Comparison of ENCODE assay signal across 32 cellular contexts in the genomic region with DNA sequence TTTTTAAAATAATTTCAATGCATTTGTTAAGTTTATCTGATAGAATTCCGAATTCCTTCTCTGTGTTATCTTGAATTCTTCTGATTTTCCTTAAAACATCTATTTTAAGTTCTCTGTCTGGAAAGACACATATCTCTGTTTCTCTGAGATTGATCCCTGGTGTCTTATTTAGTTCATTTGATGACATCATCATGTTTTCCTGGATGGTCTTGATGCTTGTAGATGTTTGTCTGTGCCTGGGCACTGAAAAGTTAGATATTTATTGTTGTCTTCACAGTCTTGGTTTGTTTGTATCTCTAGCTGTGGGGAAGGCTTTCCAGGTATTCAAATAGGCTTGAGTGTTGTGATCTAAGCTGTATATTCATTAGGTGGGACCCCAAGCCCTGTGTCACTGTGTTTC.
DNase-seq lines count a peak whose midpoint lies in the region; ATAC-seq, FAIRE-seq and TF ChIP-seq lines count a peak whose summit lies in the region.
"Had no signal": no experiment of that assay in that cellular context is flagged by ENCODE, and none has a peak within 500 bp of the region (broad histone marks: within the 10 kb centered on the region; RNA-seq: fewer than 3 reads in every experiment).

No MANE protein-coding gene starts in this region.

- TF ChIP-seq RAD21 in HepG2 (CRISPR knock-in tag; IDR thresholded peaks at IDR 0.05) = no peak
- TF ChIP-seq RAD21 in A549 (conservative IDR thresholded peaks at IDR 0.05 in 1 of 2, IDR thresholded peaks at IDR 0.05 in 1 of 2) = no peak

- H2AFZ ChIP-seq in HepG2 (ENCODE audit: low read length) = no peak overlapping the region

- H3K4me1 ChIP-seq in HepG2 (ENCODE audit: insufficient read depth, low read length) (no peaks in the 10 kb centered on the region), right lobe of liver (no peaks in the 10 kb centered on the region), A549 (no peaks in the 10 kb centered on the region), HEK293 (ENCODE audit: control insufficient read depth, insufficient read depth, low read length) (no peaks in the 10 kb centered on the region)
- H3K4me1 ChIP-seq: BE2C; BLaER1; BLaER1 treated with 17β-estradiol and CSF1 and Interleukin-3, amounts not matched to agents 10 nM and 100 nM; Caco-2 had no signal

- H3K4me3 ChIP-seq in HepG2 (replicated peaks in 1 of 3; ENCODE audit: insufficient read depth in 1 of 3, low read depth in 2 of 3, low read length in 3 of 3) (no peak overlapping the region), right lobe of liver (no peak overlapping the region), A549 (no peak overlapping the region), HEK293 (ENCODE audit: low read depth, low read length) (no peak overlapping the region)
- H3K4me3 ChIP-seq: BLaER1; BLaER1 treated with 17β-estradiol and CSF1 and Interleukin-3, amounts not matched to agents 10 nM and 100 nM had no signal

- no peak for TF ChIP-seq CTCF in HepG2 (CRISPR knock-in tag; IDR thresholded peaks at IDR 0.05)
- no peak for TF ChIP-seq CTCF in right lobe of liver (IDR thresholded peaks at IDR 0.05)
- no peak for TF ChIP-seq CTCF in A549 (IDR thresholded peaks at IDR 0.05)
- no peak for TF ChIP-seq CTCF in HEK293 (tag by site-specific recombination; IDR thresholded peaks at IDR 0.05)

- H3K9me3 ChIP-seq in HepG2 (ENCODE audit: low read length) (no peaks in the 10 kb centered on the region; the same call in 1 of the 2 replicates), right lobe of liver (no peaks in the 10 kb centered on the region), A549 (no peaks in the 10 kb centered on the region), HEK293 (ENCODE audit: control insufficient read depth, insufficient read depth, low read depth, low read length) (no peaks in the 10 kb centered on the region)
- H3K9me3 ChIP-seq: BE2C; BLaER1; BLaER1 treated with 17β-estradiol and CSF1 and Interleukin-3, amounts not matched to agents 10 nM and 100 nM; Caco-2 had no signal

- no peaks in the 10 kb centered on the region for H3K79me2 ChIP-seq in HepG2 (ENCODE audit: insufficient read depth, low read length)

- no TSS peak for BruUV-seq in HepG2 (replicated peaks; lab: Mats Ljungman, UMichigan)

- H3K27me3 ChIP-seq in HepG2 (ENCODE audit: control insufficient read depth in 1 of 2, insufficient read depth in 2 of 2, low read length in 2 of 2) = no peaks in the 10 kb centered on the region
- no peaks in the 10 kb centered on the region for H3K27me3 ChIP-seq in right lobe of liver
- H3K27me3 ChIP-seq: BE2C had no signal

- intact Hi-C loops in HepG2 (cut with micrococcal nuclease; ENCODE audit: unreplicated experiment) = no loop called here
- intact Hi-C loops in right lobe of liver (cut with DNase I) = no loop called here

- no peaks in the 10 kb centered on the region for H4K20me1 ChIP-seq in HepG2 (ENCODE audit: insufficient read depth, low read length)
- H4K20me1 ChIP-seq: BLaER1; BLaER1 treated with 17β-estradiol and CSF1 and Interleukin-3, amounts not matched to agents 10 nM and 100 nM had no signal

- H3K36me3 ChIP-seq in HepG2 (replicated peaks in 1 of 2; ENCODE audit: control insufficient read depth in 1 of 2, insufficient read depth in 2 of 2, low read length in 2 of 2) = no peaks in the 10 kb centered on the region
- H3K36me3 ChIP-seq in right lobe of liver = no peaks in the 10 kb centered on the region
- H3K36me3 ChIP-seq in HEK293 (ENCODE audit: control insufficient read depth in 2 of 2, insufficient read depth in 1 of 2, low read length in 2 of 2) = no peaks in the 10 kb centered on the region
- H3K36me3 ChIP-seq: BE2C; BLaER1; BLaER1 treated with 17β-estradiol and CSF1 and Interleukin-3, amounts not matched to agents 10 nM and 100 nM had no signal

- no peak overlapping the region for H3K9ac ChIP-seq in HepG2 (ENCODE audit: insufficient read depth, low read depth, low read length)
- H3K9ac ChIP-seq: BLaER1; BLaER1 treated with 17β-estradiol and CSF1 and Interleukin-3, amounts not matched to agents 10 nM and 100 nM had no signal

- TF ChIP-seq POLR2A in HepG2 (IDR thresholded peaks at IDR 0.05; ENCODE audit: insufficient read depth in 1 of 2, low read depth in 2 of 2, low read length in 2 of 2) (no peak), right lobe of liver (IDR thresholded peaks at IDR 0.05) (no peak), A549 (IDR thresholded peaks at IDR 0.05; ENCODE audit: low read length) (no peak)

- in situ Hi-C loops in HepG2 (cut with HindIII; ENCODE audit: extremely low pct_ligation_motif_present, low pct_unique_long_range_greater_than_20kb) = no loop called here

- TF ChIP-seq EP300 in HepG2 (IDR thresholded peaks at IDR 0.05; ENCODE audit: low read depth in 2 of 2, low read length in 2 of 2) = no peak
- TF ChIP-seq EP300 in HepG2 (CRISPR knock-in tag; IDR thresholded peaks at IDR 0.05; ENCODE audit: borderline replicate concordance) = no peak
- no peak for TF ChIP-seq EP300 in A549 (IDR thresholded peaks at IDR 0.05)

- ATAC-seq in HepG2 (no peak), right lobe of liver (no peak), A549 (no peak)
- no peak for ATAC-seq in stimulated activated naive CD8-positive, alpha-beta T cell treated with anti-CD3 and anti-CD28 coated beads, Interleukin-15, Interleukin-2, amounts not matched to agents 100 U/mL and 50 U/mL, for 24 hours
- ATAC-seq: CD8-positive, alpha-beta T cell had no signal

- H3K4me2 ChIP-seq in HepG2 (ENCODE audit: low read depth, low read length) (no peak overlapping the region), A549 (no peak overlapping the region)
- H3K4me2 ChIP-seq: BLaER1; BLaER1 treated with 17β-estradiol and CSF1 and Interleukin-3, amounts not matched to agents 10 nM and 100 nM had no signal

- no peak overlapping the region for H3K27ac ChIP-seq in HepG2 (ENCODE audit: extremely low read length, insufficient read depth, low read length)
- H3K27ac ChIP-seq in right lobe of liver = no peak overlapping the region
- H3K27ac ChIP-seq in A549 = no peak overlapping the region
- no peak overlapping the region for H3K27ac ChIP-seq in HEK293 (ENCODE audit: extremely low read depth, low read depth, low read length)
- H3K27ac ChIP-seq: 22Rv1; BLaER1; BLaER1 treated with 17β-estradiol and CSF1 and Interleukin-3, amounts not matched to agents 10 nM and 100 nM; C4-2B had no signal

- DNase-seq in HepG2 (ENCODE audit: low spot score) (no peak), right lobe of liver (no peak), A549 (ENCODE audit: low read depth in 1 of 2, low spot score in 1 of 2) (no peak)
- DNase-seq in stimulated activated naive CD8-positive, alpha-beta T cell treated with anti-CD3 and anti-CD28 coated beads, Interleukin-15, Interleukin-2, amounts not matched to agents 100 U/mL and 50 U/mL, for 24 hours = no peak
- DNase-seq in stimulated activated naive CD4-positive, alpha-beta T cell treated with Interleukin-2 at 50 U/mL for 16 hours (lab: John Stamatoyannopoulos, UW) = no peak
- DNase-seq: 8988T; ACHN; AML-193; BE2C; C1 segment of cervical spinal cord; Caco-2; Calu3; CD4-positive, alpha-beta memory T cell; CD4-positive, alpha-beta T cell; CD4-positive, CD25-positive, alpha-beta regulatory T cell; CD8-positive, alpha-beta memory T cell; CD8-positive, alpha-beta T cell; COR-L47; DMS 273 treated with DMSO at 0.1 percent for 48 hours; DMS153; DMS53; DMS79; DMS79 treated with DMSO at 0.1 percent for 48 hours; DND-41; EL had no signal

- FAIRE-seq in HepG2 (lab: Jason Lieb, UNC) (no peak), A549 (lab: Jason Lieb, UNC) (peak; percentile 46)
- FAIRE-seq: A204.1, D721Med had no signal

- CTCF ChIA-PET in HepG2 (lab: Yijun Ruan, JAX; ENCODE audit: low intra/inter-chr PET ratio, low total read pairs) = no interaction called here
- CTCF ChIA-PET in A549 (lab: Yijun Ruan, JAX) = no interaction called here
- CTCF ChIA-PET in HEK293 (lab: Yijun Ruan, JAX) = no interaction called here

- POLR2A ChIA-PET in HepG2 (lab: Yijun Ruan, JAX) (no interaction called here), A549 (lab: Yijun Ruan, JAX) (no interaction called here), HEK293 (lab: Yijun Ruan, JAX) (no interaction called here)

- WGBS in HepG2 (ENCODE audit: low lambda C conversion rate) = 0% methylated on average over 1 of the region's 1 CpG
- 10% methylated on average over 1 of the region's 1 CpG for WGBS in right lobe of liver (ENCODE audit: insufficient coverage, low coverage, low lambda C conversion rate, missing lambda C conversion rate)
- WGBS in A549 (ENCODE audit: missing lambda C conversion rate) = 0% methylated on average over 1 of the region's 1 CpG

TF ChIP-seq in HepG2, 621 proteins besides CTCF, POLR2A, EP300 and RAD21 (continues in another document):
- no peak for TF ChIP-seq FOXK2 (IDR thresholded peaks at IDR 0.05)
- peak; percentile 86 for TF ChIP-seq ATF7 (IDR thresholded peaks at IDR 0.05)
- no peak for TF ChIP-seq ATF7 (CRISPR knock-in tag; IDR thresholded peaks at IDR 0.05)

TF ChIP-seq in A549, 52 proteins besides CTCF, POLR2A, EP300 and RAD21 (continues in another document):
- TF ChIP-seq HEYL (CRISPR knock-in tag; IDR thresholded peaks at IDR 0.05) (no peak), ESRRA (IDR thresholded peaks at IDR 0.05; ENCODE audit: borderline replicate concordance, low read length) (no peak), HOXB13 (CRISPR knock-in tag; IDR thresholded peaks at IDR 0.05; ENCODE audit: low read depth) (no peak), MAX (IDR thresholded peaks at IDR 0.05) (no peak), HOXA7 (CRISPR knock-in tag; IDR thresholded peaks at IDR 0.05) (no peak), MYC (IDR thresholded peaks at IDR 0.05; ENCODE audit: borderline replicate concordance, low read length) (no peak), JUN (IDR thresholded peaks at IDR 0.05) (no peak), HDAC2 (IDR thresholded peaks at IDR 0.05) (no peak), JUNB (IDR thresholded peaks at IDR 0.05) (no peak), RFX5 (IDR thresholded peaks at IDR 0.05) (no peak)

TF ChIP-seq in HEK293, 187 proteins besides CTCF, POLR2A, EP300 and RAD21:
- TF ChIP-seq ZNF623 (tag by site-specific recombination; IDR thresholded peaks at IDR 0.05) (no peak), ATF2 (tag by site-specific recombination; IDR thresholded peaks at IDR 0.05; ENCODE audit: low read depth) (peak; percentile 67)

Comparison
In these comparisons a context has a peak if more than half of its experiments do, and no peak if none do; other contexts are left out.
1. Of the 63 proteins assayed by ChIP-seq in both HepG2 and HEK293: peak only in HepG2: none; only in HEK293: ATF2; in both: none; in neither: 62.